1 cellular context compared by ENCODE assay signal in the genomic region with DNA sequence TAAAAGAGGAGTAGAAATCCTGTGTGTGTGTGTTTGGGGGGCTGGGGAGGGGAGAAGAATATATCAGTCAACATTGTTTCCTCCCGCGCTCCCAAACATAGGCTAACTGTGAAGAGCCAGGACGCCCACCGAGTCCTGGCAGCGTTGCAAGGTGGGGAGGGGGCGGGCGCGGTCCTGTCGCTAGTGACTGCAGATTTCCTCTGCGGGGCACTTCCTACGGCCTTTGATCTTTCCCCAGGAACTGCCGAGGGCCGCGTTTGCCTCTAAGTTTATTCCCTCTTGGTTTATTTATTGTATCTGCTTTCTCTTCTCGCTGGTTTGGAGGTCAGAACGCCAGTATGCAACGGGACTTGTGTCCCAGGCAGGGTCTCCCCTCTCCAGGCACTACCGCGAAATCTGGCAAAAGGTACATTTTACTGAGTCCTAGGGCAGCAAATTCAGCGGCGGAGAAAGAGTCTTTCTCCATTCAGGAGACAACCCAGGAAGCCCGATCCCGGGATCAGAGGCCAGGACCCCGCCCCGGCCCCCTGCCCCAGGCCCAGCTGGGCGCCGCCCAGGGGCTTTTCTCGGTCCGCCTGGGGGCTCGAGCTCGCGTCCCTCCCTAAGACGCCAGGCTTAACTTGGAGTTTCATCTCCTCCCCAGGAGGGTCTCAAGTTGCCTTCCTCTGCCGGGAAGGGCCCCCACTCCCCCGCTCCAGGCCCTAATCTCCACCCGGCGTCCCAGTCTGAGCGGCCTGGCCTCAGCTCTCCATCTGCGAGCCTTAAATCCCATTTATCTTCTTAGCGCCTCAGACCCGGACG.
TF ChIP-seq lines count a peak whose summit lies in the region.

No MANE protein-coding gene starts in this region.

TF ChIP-seq in neural cell, 6 proteins besides CTCF, POLR2A, EP300 and RAD21 (continued from another document):
- TF ChIP-seq, protein P1, sequence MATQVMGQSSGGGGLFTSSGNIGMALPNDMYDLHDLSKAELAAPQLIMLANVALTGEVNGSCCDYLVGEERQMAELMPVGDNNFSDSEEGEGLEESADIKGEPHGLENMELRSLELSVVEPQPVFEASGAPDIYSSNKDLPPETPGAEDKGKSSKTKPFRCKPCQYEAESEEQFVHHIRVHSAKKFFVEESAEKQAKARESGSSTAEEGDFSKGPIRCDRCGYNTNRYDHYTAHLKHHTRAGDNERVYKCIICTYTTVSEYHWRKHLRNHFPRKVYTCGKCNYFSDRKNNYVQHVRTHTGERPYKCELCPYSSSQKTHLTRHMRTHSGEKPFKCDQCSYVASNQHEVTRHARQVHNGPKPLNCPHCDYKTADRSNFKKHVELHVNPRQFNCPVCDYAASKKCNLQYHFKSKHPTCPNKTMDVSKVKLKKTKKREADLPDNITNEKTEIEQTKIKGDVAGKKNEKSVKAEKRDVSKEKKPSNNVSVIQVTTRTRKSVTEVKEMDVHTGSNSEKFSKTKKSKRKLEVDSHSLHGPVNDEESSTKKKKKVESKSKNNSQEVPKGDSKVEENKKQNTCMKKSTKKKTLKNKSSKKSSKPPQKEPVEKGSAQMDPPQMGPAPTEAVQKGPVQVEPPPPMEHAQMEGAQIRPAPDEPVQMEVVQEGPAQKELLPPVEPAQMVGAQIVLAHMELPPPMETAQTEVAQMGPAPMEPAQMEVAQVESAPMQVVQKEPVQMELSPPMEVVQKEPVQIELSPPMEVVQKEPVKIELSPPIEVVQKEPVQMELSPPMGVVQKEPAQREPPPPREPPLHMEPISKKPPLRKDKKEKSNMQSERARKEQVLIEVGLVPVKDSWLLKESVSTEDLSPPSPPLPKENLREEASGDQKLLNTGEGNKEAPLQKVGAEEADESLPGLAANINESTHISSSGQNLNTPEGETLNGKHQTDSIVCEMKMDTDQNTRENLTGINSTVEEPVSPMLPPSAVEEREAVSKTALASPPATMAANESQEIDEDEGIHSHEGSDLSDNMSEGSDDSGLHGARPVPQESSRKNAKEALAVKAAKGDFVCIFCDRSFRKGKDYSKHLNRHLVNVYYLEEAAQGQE (IDR thresholded peaks at IDR 0.05; ENCODE audit: borderline replicate concordance), result no peak
- TF ChIP-seq MXI1 (conservative IDR thresholded peaks at IDR 0.05; ENCODE audit: poor library complexity, severe bottlenecking) (no peak), EZH2 (IDR thresholded peaks at IDR 0.05; ENCODE audit: borderline replicate concordance, insufficient read depth, low read length, poor library complexity, severe bottlenecking) (no peak)
TF ChIP-seq in neural cell: peak in this region for 0.
